Comparison of ENCODE assay signal across 8 cellular contexts in the genomic region with DNA sequence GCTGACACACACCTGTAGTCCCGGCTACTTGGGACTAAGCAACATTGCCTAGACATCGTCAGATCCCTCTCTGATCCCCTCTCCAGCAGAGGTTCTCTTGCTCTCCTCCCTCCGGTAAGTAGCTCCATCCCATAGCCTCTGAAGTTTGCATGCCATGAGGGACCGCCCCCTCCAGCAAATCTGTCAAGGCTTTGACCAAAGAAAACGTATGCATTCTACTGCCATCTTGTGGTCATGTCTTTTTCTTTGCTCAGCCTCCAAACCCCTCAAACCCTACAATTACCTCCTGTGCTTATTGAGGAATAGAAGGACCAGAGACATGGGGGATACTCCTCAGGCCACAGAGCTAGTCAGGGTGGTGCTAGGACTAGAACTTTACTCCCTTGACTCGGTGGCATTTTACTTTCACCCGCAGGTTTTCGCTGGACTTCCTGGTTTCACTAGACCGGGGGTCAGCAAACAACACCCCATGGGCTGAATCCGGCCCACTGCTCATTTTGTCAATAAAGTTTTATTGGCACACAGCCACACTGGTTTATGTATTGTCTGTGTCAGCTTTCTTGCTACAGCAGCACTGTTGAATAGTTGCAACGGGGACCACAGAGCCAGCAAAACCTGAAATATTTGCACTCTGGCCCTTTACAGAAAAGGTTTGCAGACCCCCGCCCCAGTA.
DNase-seq lines count a peak whose midpoint lies in the region.

No MANE protein-coding gene starts in this region.

- no peaks in the 10 kb centered on the region for H3K27me3 ChIP-seq in MG63

- no peaks in the 10 kb centered on the region; the same call in 1 of the 2 replicates for H3K9me3 ChIP-seq in MG63

- no peaks in the 10 kb centered on the region for H3K36me3 ChIP-seq in MG63

- DNase-seq in SIG-M5 treated with dmso at 0.1 percent for 504 hours (lab: John Stamatoyannopoulos, UW; ENCODE audit: unreplicated experiment) (peak; percentile 52), SIG-M5 (lab: John Stamatoyannopoulos, UW) (no peak), MG63 (peak; percentile 44), RPMI7951 (ENCODE audit: low read depth) (peak; percentile 61), fibroblast of gingiva (ENCODE audit: low read depth) (peak; percentile 10), pulmonary artery endothelial cell (ENCODE audit: low read depth, low spot score) (peak; percentile 15), HPDE6-E6E7 (ENCODE audit: extremely low spot score) (no peak), cortex of kidney (lab: John Stamatoyannopoulos, UW) (no peak)

- H3K4me3 ChIP-seq in MG63, result no peak overlapping the region

Comparison
In these comparisons a context has a peak if more than half of its experiments do, and no peak if none do; other contexts are left out.
1. DNase-seq: peak in SIG-M5 treated with dmso at 0.1 percent for 504 hours (single experiment), MG63 (single experiment), RPMI7951 (single experiment), fibroblast of gingiva (single experiment) and pulmonary artery endothelial cell (single experiment); none in SIG-M5 (single experiment), HPDE6-E6E7 (single experiment) and cortex of kidney (single experiment).